8 cellular contexts compared by ENCODE assay signal in the genomic region with DNA sequence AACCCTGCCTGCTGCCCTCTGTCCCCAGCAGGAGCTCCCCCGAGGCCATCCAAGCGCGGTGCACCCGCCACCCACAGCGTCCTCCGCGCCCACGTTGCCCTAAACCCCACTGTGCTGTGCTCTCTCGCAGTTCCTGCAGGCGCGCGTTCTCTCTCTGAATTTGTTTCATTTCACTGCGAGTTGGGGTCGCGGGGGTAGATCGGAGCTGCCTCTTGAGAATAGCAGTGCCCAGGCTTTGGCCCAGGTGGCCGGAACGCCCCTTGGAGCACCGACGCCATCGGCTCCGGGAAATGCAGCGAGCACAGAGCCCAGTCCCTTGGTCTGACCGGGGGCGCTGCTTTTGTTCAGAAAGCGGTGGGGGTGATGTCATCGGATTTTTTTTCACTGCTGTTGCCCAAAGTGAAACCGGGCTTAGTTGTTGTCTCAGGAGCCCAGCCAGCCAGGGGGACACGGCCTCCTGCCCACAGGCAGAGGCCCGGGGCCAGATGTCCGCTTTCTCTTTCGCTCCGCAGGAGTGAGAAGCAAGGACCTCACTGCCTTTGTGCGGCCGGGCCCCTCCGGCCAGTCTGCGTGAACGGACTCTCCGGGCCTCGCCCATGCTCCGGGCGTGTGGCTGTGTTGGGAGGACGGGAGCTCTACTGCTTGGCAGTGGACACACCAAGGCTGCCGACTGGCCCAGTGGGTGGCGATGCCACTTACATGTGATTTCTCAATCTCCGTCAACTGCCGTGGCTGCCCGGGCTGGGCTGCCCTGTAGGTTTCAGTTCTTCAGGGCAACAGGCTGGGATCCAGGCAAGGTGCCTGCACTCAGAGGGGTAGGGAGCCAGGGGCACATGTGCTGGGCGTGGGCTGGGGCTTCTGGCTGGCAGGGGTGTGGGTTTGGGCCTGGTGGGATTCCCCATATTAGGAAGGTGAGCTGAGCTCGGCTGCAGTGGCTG. TPM values are rescaled to one million over a fixed set of nuclear protein-coding genes. Genes with fewer than 3 reads are reported as not detected.
DNase-seq lines count a peak whose midpoint lies in the region; ATAC-seq and TF ChIP-seq lines count a peak whose summit lies in the region.

No MANE protein-coding gene starts in this region.

- H3K27me3 ChIP-seq in NT2/D1 (ENCODE audit: insufficient read depth, insufficient read length) = peaks cover 36% of the 10 kb centered on the region

- H3K9ac ChIP-seq in NT2/D1 (ENCODE audit: insufficient read length, low read depth) = peak overlapping the region; percentile 74

- peaks cover 4% of the 10 kb centered on the region for H3K36me3 Mint-ChIP-seq in activated naive CD8-positive, alpha-beta T cell treated with anti-CD3 and anti-CD28 coated beads for 36 hours
- H3K36me3 Mint-ChIP-seq in osteocyte (ENCODE audit: unreplicated experiment) = peaks cover 13% of the 10 kb centered on the region

- peak; percentile 70 for ATAC-seq in GM18502 (IDR thresholded peaks at IDR 0.05; ENCODE audit: poor library complexity, unreplicated experiment)
- peak; percentile 82 for ATAC-seq in HG02885 (IDR thresholded peaks at IDR 0.05; ENCODE audit: poor library complexity, unreplicated experiment)

- peak overlapping the region; percentile 96 for H3K27ac Mint-ChIP-seq in activated naive CD8-positive, alpha-beta T cell treated with anti-CD3 and anti-CD28 coated beads for 36 hours
- peak overlapping the region; percentile 99 for H3K27ac Mint-ChIP-seq in osteocyte (ENCODE audit: unreplicated experiment)

- H3K9me3 ChIP-seq in NT2/D1 (ENCODE audit: insufficient read depth, low read length) = no peaks in the 10 kb centered on the region

- no peak for DNase-seq in NT2/D1 (ENCODE audit: low read depth, low spot score)
- peak; percentile 76 for DNase-seq in activated naive CD8-positive, alpha-beta T cell treated with anti-CD3 and anti-CD28 coated beads for 36 hours
- peak; percentile 88 for DNase-seq in globus pallidus (ENCODE audit: low spot score)
- DNase-seq in osteocyte (ENCODE audit: extremely low spot score, unreplicated experiment) = peak; percentile 95
- DNase-seq in HPDE6-E6E7 (ENCODE audit: extremely low spot score) = no peak
- DNase-seq in NCI-H2196 (lab: John Stamatoyannopoulos, UW; ENCODE audit: unreplicated experiment) = no peak

- peaks cover 35% of the 10 kb centered on the region for H3K36me3 ChIP-seq in NT2/D1 (ENCODE audit: insufficient read depth, insufficient read length, low read length)

- H3K4me1 ChIP-seq in NT2/D1 (ENCODE audit: insufficient read depth, insufficient read length) = peaks cover 18% of the 10 kb centered on the region

- H3K9me3 Mint-ChIP-seq in activated naive CD8-positive, alpha-beta T cell treated with anti-CD3 and anti-CD28 coated beads for 36 hours = no peaks in the 10 kb centered on the region
- no peaks in the 10 kb centered on the region for H3K9me3 Mint-ChIP-seq in osteocyte (ENCODE audit: unreplicated experiment)

- H3K4me1 Mint-ChIP-seq in activated naive CD8-positive, alpha-beta T cell treated with anti-CD3 and anti-CD28 coated beads for 36 hours = peaks cover 46% of the 10 kb centered on the region
- H3K4me1 Mint-ChIP-seq in osteocyte (ENCODE audit: unreplicated experiment) = peaks cover 51% of the 10 kb centered on the region

- H3K27me3 Mint-ChIP-seq in activated naive CD8-positive, alpha-beta T cell treated with anti-CD3 and anti-CD28 coated beads for 36 hours = no peaks in the 10 kb centered on the region
- H3K27me3 Mint-ChIP-seq in osteocyte (ENCODE audit: unreplicated experiment) = no peaks in the 10 kb centered on the region

- no peak for TF ChIP-seq CTCF in osteocyte (IDR thresholded peaks at IDR 0.05)

- H3K4me3 Mint-ChIP-seq in activated naive CD8-positive, alpha-beta T cell treated with anti-CD3 and anti-CD28 coated beads for 36 hours = peak overlapping the region; percentile 87
- H3K4me3 Mint-ChIP-seq in osteocyte (ENCODE audit: unreplicated experiment) = peak overlapping the region; percentile 86

- peak overlapping the region; percentile 38 for H3K4me3 ChIP-seq in NT2/D1 (ENCODE audit: insufficient read length, low read depth)

RNA-seq across cellular contexts. Expression of a gene that starts 43.2 kb away (rescaled TPM):
- 10 to 100 TPM; 38.1 to 38.2 TPM for total RNA-seq in activated naive CD8-positive, alpha-beta T cell treated with anti-CD3 and anti-CD28 coated beads for 36 hours
- total RNA-seq in osteocyte = 56.2 and 63.1 TPM in 2 replicates

RNA-seq across cellular contexts. Expression of a gene that starts 50.1 kb away (rescaled TPM):
- 10 to 100 TPM; 43.1 to 47.1 TPM for total RNA-seq in activated naive CD8-positive, alpha-beta T cell treated with anti-CD3 and anti-CD28 coated beads for 36 hours
- total RNA-seq in osteocyte = 50.2 and 55.0 TPM in 2 replicates

Comparison
In these comparisons a context has a peak if more than half of its experiments do, and no peak if none do; other contexts are left out.
1. DNase-seq: peak in activated naive CD8-positive, alpha-beta T cell treated with anti-CD3 and anti-CD28 coated beads for 36 hours (single experiment), globus pallidus (single experiment) and osteocyte (single experiment); none in NT2/D1 (single experiment), HPDE6-E6E7 (single experiment) and NCI-H2196 (single experiment).